ENCODE assay signal across 9 cellular contexts in genomic region chr15:79769081-79769481, GRCh38.
DNase-seq lines count a peak whose midpoint lies in the region; ATAC-seq lines count a peak whose summit lies in the region.
"Had no signal": no experiment of that assay in that cellular context is flagged by ENCODE, and none has a peak within 500 bp of the region (broad histone marks: within the 10 kb centered on the region; RNA-seq: fewer than 3 reads in every experiment).

No MANE protein-coding gene starts in this region.

- ATAC-seq in GM18520 (IDR thresholded peaks at IDR 0.05; ENCODE audit: unreplicated experiment) (no peak), HG02981 (IDR thresholded peaks at IDR 0.05; ENCODE audit: unreplicated experiment) (no peak)

- peaks cover 3% of the 10 kb centered on the region for H3K27me3 ChIP-seq in adipocyte (replicated peaks; ENCODE audit: control insufficient read depth, insufficient read depth, low read length)

- DNase-seq in G401 (ENCODE audit: low spot score): peak; percentile 39
- DNase-seq in KG1 (lab: John Stamatoyannopoulos, UW): peak; percentile 2
- peak; percentile 19 for DNase-seq in adipocyte (ENCODE audit: low read depth)
- peak; percentile 47 for DNase-seq in medulla oblongata (ENCODE audit: extremely low spot score)
- no peak for DNase-seq in 8988T
- DNase-seq in amygdala (lab: John Stamatoyannopoulos, UW): no peak
- DNase-seq: mesenchymal stem cell had no signal

- peaks cover 11% of the 10 kb centered on the region for H3K4me1 ChIP-seq in adipocyte (ENCODE audit: control insufficient read depth, insufficient read depth, low read length)

- peaks cover 17% of the 10 kb centered on the region for H3K9me3 ChIP-seq in adipocyte (ENCODE audit: control insufficient read depth, low read length)

- no peak overlapping the region for H3K4me3 ChIP-seq in adipocyte (ENCODE audit: low read length)

- H3K9ac ChIP-seq in adipocyte (ENCODE audit: low read length): no peak overlapping the region

- no peaks in the 10 kb centered on the region for H3K36me3 ChIP-seq in adipocyte (ENCODE audit: control insufficient read depth, insufficient read depth, low read length, severe bottlenecking)

- in situ Hi-C loops in G401 (cut with HindIII; ENCODE audit: low sequenced_read_pairs): no loop called here

Comparison
In these comparisons a context has a peak if more than half of its experiments do, and no peak if none do; other contexts are left out.
1. DNase-seq: peak in G401 (single experiment), KG1 (single experiment), adipocyte (single experiment) and medulla oblongata (single experiment); none in 8988T (single experiment) and amygdala (0 of 56).